Comparison of ENCODE assay signal across 9 cellular contexts in genomic region chr1:21655748-21656147, GRCh38. TPM values are rescaled to one million over a fixed set of nuclear protein-coding genes. Genes with fewer than 3 reads are reported as not detected.
DNase-seq lines count a peak whose midpoint lies in the region; FAIRE-seq and TF ChIP-seq lines count a peak whose summit lies in the region.
"Had no signal": no experiment of that assay in that cellular context is flagged by ENCODE, and none has a peak within 500 bp of the region (broad histone marks: within the 10 kb centered on the region; RNA-seq: fewer than 3 reads in every experiment).

No MANE protein-coding gene starts in this region.

- 38 to 55% (median 43%) methylated on average over 4 of the region's 4 CpGs for WGBS in spleen, 5 donors

- no peak overlapping the region for H3K4me3 ChIP-seq in spleen

- DNase-seq in NCI-H146 (lab: John Stamatoyannopoulos, UW) (peak; percentile 6), NCI-H146 treated with DMSO at 0.1 percent for 48 hours (lab: John Stamatoyannopoulos, UW; ENCODE audit: unreplicated experiment) (no peak), NCI-H69 (lab: John Stamatoyannopoulos, UW) (peak; percentile 56), dermis blood vessel endothelial cell (peak; percentile 24), spleen (peak; percentile 38), RPMI8226 (no peak), GM12891 (ENCODE audit: insufficient read length, low spot score) (no peak), kidney glomerular epithelial cell (lab: John Stamatoyannopoulos, UW) (no peak)

- no peak for FAIRE-seq in GM12891 (lab: Jason Lieb, UNC)
- FAIRE-seq: frontal cortex had no signal

- no peaks in the 10 kb centered on the region for H3K9me3 ChIP-seq in spleen

- H3K27me3 ChIP-seq in spleen (replicated peaks in 1 of 7), result peaks cover 0 to 52% (median 13%) of the 10 kb centered on the region in 7 donors

- peaks cover 11 to 27% (median 16%) of the 10 kb centered on the region in 6 donors for H3K4me1 ChIP-seq in spleen

- no peak for TF ChIP-seq CTCF in spleen (IDR thresholded peaks at IDR 0.05 in 8 of 11, conservative IDR thresholded peaks at IDR 0.05 in 3 of 11)

- intact Hi-C loops in spleen (cut with DNase I; ENCODE audit: low total_unique reads), result no loop called here

- TF ChIP-seq POLR2A in spleen (IDR thresholded peaks at IDR 0.05) (no peak), GM12891 (IDR thresholded peaks at IDR 0.05; ENCODE audit: low read depth, low read length) (no peak)

- H3K27ac ChIP-seq in spleen, result no peak overlapping the region

- H3K36me3 ChIP-seq in spleen, result no peaks in the 10 kb centered on the region

TF ChIP-seq in GM12891, 5 proteins besides CTCF, POLR2A, EP300 and RAD21:
- TF ChIP-seq POU2F2 (IDR thresholded peaks at IDR 0.05; ENCODE audit: low read depth, low read length) (no peak), SPI1 (IDR thresholded peaks at IDR 0.05; ENCODE audit: low read depth, low read length) (no peak), POLR2AphosphoS5 (IDR thresholded peaks at IDR 0.05; ENCODE audit: low read depth, low read length) (no peak), TAF1 (IDR thresholded peaks at IDR 0.05; ENCODE audit: low read depth, low read length) (no peak)

RNA-seq across cellular contexts. Expression of gene RAP1GAP, which starts 13.4 kb away (rescaled TPM):
- under 0.01 and 0.05 TPM in 2 replicates for total RNA-seq in dermis blood vessel endothelial cell
- 10 to 100 TPM in 1 of 7 donors, 1 to 10 TPM in 4, under 1 TPM in 2; 0.69 to 12.1 (median 1.0) TPM for total RNA-seq in spleen
- under 1 TPM; 0.30 to 0.67 (median 0.41) TPM for polyA plus RNA-seq in spleen
- polyA plus RNA-seq in GM12891 (2012; ENCODE audit: low read depth, missing spikeins), result 0.49 TPM

Comparison
In these comparisons a context has a peak if more than half of its experiments do, and no peak if none do; other contexts are left out.
1. DNase-seq: peak in NCI-H146 (single experiment), NCI-H69 (single experiment), dermis blood vessel endothelial cell (single experiment) and spleen (single experiment); none in NCI-H146 treated with DMSO at 0.1 percent for 48 hours (single experiment), RPMI8226 (single experiment), GM12891 (single experiment) and kidney glomerular epithelial cell (single experiment).